ENCODE assay signal across 2 cellular contexts in genomic region chr12:76144253-76144564, GRCh38.
TF ChIP-seq lines count a peak whose summit lies in the region.

No MANE protein-coding gene starts in this region.

TF ChIP-seq in endothelial cell of umbilical vein, 7 proteins besides CTCF, POLR2A, EP300 and RAD21:
- TF ChIP-seq EZH2 (IDR thresholded peaks at IDR 0.05; ENCODE audit: borderline replicate concordance, low read depth, low read length, severe bottlenecking) (no peak), JUN (IDR thresholded peaks at IDR 0.05; ENCODE audit: borderline replicate concordance, insufficient read depth, insufficient read length, low read depth) (no peak), FOS (IDR thresholded peaks at IDR 0.05; ENCODE audit: borderline replicate concordance, insufficient read depth, low read length) (no peak)

TF ChIP-seq in GM23338, 12 proteins besides CTCF, POLR2A, EP300 and RAD21:
- TF ChIP-seq POLR2AphosphoS5 (IDR thresholded peaks at IDR 0.05; ENCODE audit: low read depth) (no peak), ETS1 (IDR thresholded peaks at IDR 0.05) (no peak), EZH2 (IDR thresholded peaks at IDR 0.05; ENCODE audit: low read depth, unreplicated experiment) (no peak), CREB1 (CRISPR knock-in tag; IDR thresholded peaks at IDR 0.05; ENCODE audit: low read depth) (no peak), NANOG (IDR thresholded peaks at IDR 0.05; ENCODE audit: borderline replicate concordance) (no peak), EZH2phosphoT487 (IDR thresholded peaks at IDR 0.05; ENCODE audit: unreplicated experiment) (no peak), ZNF462 (CRISPR knock-in tag; IDR thresholded peaks at IDR 0.05) (no peak), STAT1 (IDR thresholded peaks at IDR 0.05; ENCODE audit: unreplicated experiment) (no peak), ZNF114 (CRISPR knock-in tag; IDR thresholded peaks at IDR 0.05) (no peak), ZNF331 (CRISPR knock-in tag; IDR thresholded peaks at IDR 0.05; ENCODE audit: low read depth) (no peak), REST (IDR thresholded peaks at IDR 0.05; ENCODE audit: unreplicated experiment) (no peak), JUNB (IDR thresholded peaks at IDR 0.05; ENCODE audit: unreplicated experiment) (no peak)
